13 cellular contexts compared by ENCODE assay signal in genomic region chr16:73202176-73202729, GRCh38.
DNase-seq lines count a peak whose midpoint lies in the region; ATAC-seq and TF ChIP-seq lines count a peak whose summit lies in the region.
"Had no signal": no experiment of that assay in that cellular context is flagged by ENCODE, and none has a peak within 500 bp of the region (broad histone marks: within the 10 kb centered on the region; RNA-seq: fewer than 3 reads in every experiment).

No MANE protein-coding gene starts in this region.

- DNase-seq in DMS 273 treated with DMSO at 0.1 percent for 48 hours (lab: John Stamatoyannopoulos, UW), result peak; percentile 96
- peak; percentile 52 for DNase-seq in NCI-H2171 (lab: John Stamatoyannopoulos, UW)
- peak; percentile 98 for DNase-seq in fibroblast of gingiva (ENCODE audit: low read depth)
- DNase-seq in non-pigmented ciliary epithelial cell (ENCODE audit: low read depth), result peak; percentile 73
- no peak for DNase-seq in UCSD-AML1 (lab: John Stamatoyannopoulos, UW; ENCODE audit: unreplicated experiment)
- no peak for DNase-seq in sigmoid colon
- DNase-seq in NCI-H2029 treated with DMSO at 0.1 percent for 48 hours (lab: John Stamatoyannopoulos, UW), result no peak
- DNase-seq: anterior cingulate cortex; CD8-positive, alpha-beta memory T cell; H9; naive thymus-derived CD8-positive, alpha-beta T cell; NCI-H226 had no signal

- H3K4me3 ChIP-seq in sigmoid colon, result no peak overlapping the region

- WGBS in sigmoid colon, 2 donors, result 11 to 48% methylated on average over 5 of the region's 5 CpGs

- H3K4me1 ChIP-seq in sigmoid colon, result peaks cover 0 to 5% (median 3%) of the 10 kb centered on the region in 4 donors

- no peak for TF ChIP-seq CTCF in sigmoid colon (IDR thresholded peaks at IDR 0.05)

- H3K27me3 ChIP-seq in sigmoid colon, result no peaks in the 10 kb centered on the region

- no peak for TF ChIP-seq POLR2A in sigmoid colon (IDR thresholded peaks at IDR 0.05)

- H3K9me3 ChIP-seq in sigmoid colon, result no peaks in the 10 kb centered on the region

- ATAC-seq in GM21723 (IDR thresholded peaks at IDR 0.05; ENCODE audit: unreplicated experiment), result no peak
- ATAC-seq: naive thymus-derived CD8-positive, alpha-beta T cell had no signal

- no peak for TF ChIP-seq EP300 in sigmoid colon (IDR thresholded peaks at IDR 0.05)

- no peaks in the 10 kb centered on the region for H3K36me3 ChIP-seq in sigmoid colon

- intact Hi-C loops in sigmoid colon (cut with DNase I), result no loop called here

- no peak overlapping the region for H3K27ac ChIP-seq in sigmoid colon

Comparison
In these comparisons a context has a peak if more than half of its experiments do, and no peak if none do; other contexts are left out.
1. DNase-seq: peak in DMS 273 treated with DMSO at 0.1 percent for 48 hours (single experiment), NCI-H2171 (single experiment), fibroblast of gingiva (single experiment) and non-pigmented ciliary epithelial cell (single experiment); none in UCSD-AML1 (single experiment), sigmoid colon (single experiment) and NCI-H2029 treated with DMSO at 0.1 percent for 48 hours (single experiment).